Comparison of ENCODE assay signal across 8 cellular contexts in the genomic region with DNA sequence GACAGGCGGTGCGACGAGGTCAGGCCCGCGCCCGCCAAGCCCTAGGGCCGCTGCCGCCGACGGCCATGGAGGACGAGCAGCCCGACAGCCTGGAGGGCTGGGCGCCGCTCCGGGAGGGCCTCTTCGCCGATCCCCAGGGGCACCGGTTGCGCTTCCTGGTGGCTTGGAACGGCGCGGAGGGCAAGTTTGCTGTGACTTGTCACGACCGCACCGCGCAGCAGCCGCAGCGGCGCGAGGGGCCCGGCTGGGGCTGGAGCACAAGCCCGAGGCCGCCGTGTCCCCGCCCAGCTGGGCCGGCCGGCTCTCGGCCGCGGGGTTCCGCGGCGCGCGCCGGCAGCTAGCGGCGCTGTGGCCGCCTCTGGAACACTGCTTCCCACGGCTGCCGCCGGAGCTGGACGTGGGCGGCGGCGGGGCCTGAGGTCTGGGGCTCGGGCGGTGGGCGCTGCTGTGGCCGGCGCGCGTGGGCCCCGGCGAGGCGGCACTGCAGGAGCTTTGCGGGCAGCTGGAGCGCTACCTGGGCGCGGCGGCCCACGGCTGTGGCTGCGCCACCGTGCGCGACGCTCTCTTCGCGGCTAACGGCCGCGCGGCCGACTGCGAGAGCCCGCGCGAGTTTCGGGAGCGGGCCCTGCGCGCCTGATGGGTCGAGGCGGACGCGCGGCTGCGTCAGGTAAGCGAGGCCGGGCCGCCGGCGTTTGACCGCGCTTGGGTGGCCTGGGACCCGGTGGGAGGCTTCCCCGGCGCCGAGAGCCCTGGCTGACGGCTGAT.
DNase-seq lines count a peak whose midpoint lies in the region; ATAC-seq and TF ChIP-seq lines count a peak whose summit lies in the region.
"Not testable (repeated sequence)": the region's sequence is repeated elsewhere in the genome, so short reads cannot be mapped to it uniquely, and the experiment has no call there.

No MANE protein-coding gene starts in this region.

- TF ChIP-seq POLR2A in right lobe of liver (IDR thresholded peaks at IDR 0.05): peak; percentile 28
- not testable (repeated sequence) for TF ChIP-seq POLR2A in spleen (IDR thresholded peaks at IDR 0.05)

- peak overlapping the region; percentile 85 to 86 (median 85) for H3K27ac ChIP-seq in right lobe of liver
- peak overlapping the region; percentile 81 to 92 (median 88) for H3K27ac ChIP-seq in spleen

- H3K27me3 ChIP-seq in BE2C; right lobe of liver; spleen (replicated peaks in 1 of 7): not testable (repeated sequence)

- H3K4me1 Mint-ChIP-seq in endothelial cell (ENCODE audit: unreplicated experiment): peaks cover 16% of the 10 kb centered on the region

- DNase-seq in BE2C (peak; percentile 65), OCI-M1 (lab: John Stamatoyannopoulos, UW) (peak; percentile 37), endothelial cell (ENCODE audit: low spot score) (peak; percentile 50), right lobe of liver (peak; percentile 51 to 58 (median 54)), spleen (peak; percentile 86)
- DNase-seq in activated T-cell treated with anti-CD3 and anti-CD28 coated beads, Interleukin-2, amount 50 U/mL, for 48 hours: peak; percentile 44 to 60

- H3K27me3 Mint-ChIP-seq in endothelial cell (ENCODE audit: unreplicated experiment): not testable (repeated sequence)

- H3K4me1 ChIP-seq in BE2C, right lobe of liver: not testable (repeated sequence)
- peaks cover 0 to 19% (median 3%) of the 10 kb centered on the region in 6 donors for H3K4me1 ChIP-seq in spleen

- H3K36me3 Mint-ChIP-seq in endothelial cell (ENCODE audit: low read depth, unreplicated experiment): not testable (repeated sequence)

- H3K27ac Mint-ChIP-seq in endothelial cell (ENCODE audit: unreplicated experiment): not testable (repeated sequence)

- peak overlapping the region; percentile 89 for H3K4me3 Mint-ChIP-seq in endothelial cell (ENCODE audit: unreplicated experiment)

- H3K9me3 ChIP-seq in BE2C, right lobe of liver, spleen: not testable (repeated sequence)

- intact Hi-C loops in right lobe of liver (cut with DNase I); spleen (cut with DNase I; ENCODE audit: low total_unique reads): not testable (repeated sequence)

- ATAC-seq in GM19328 (IDR thresholded peaks at IDR 0.05; ENCODE audit: unreplicated experiment) (peak; percentile 61), HG03045 (IDR thresholded peaks at IDR 0.05; ENCODE audit: unreplicated experiment) (peak; percentile 79), right lobe of liver (peak; percentile 93 to 98 (median 97))

- H3K36me3 ChIP-seq in BE2C, right lobe of liver, spleen: not testable (repeated sequence)

- 0% methylated on average over 1 of the region's 110 CpGs for WGBS in right lobe of liver (ENCODE audit: insufficient coverage, low coverage, low lambda C conversion rate, missing lambda C conversion rate)
- WGBS in spleen, 5 donors: 0 to 2% (median 0%) methylated on average over 12 to 101 of the region's 110 CpGs

- not testable (repeated sequence) for H3K9me3 Mint-ChIP-seq in endothelial cell (ENCODE audit: unreplicated experiment)

- not testable (repeated sequence) for TF ChIP-seq CTCF in BE2C (IDR thresholded peaks at IDR 0.05; ENCODE audit: low read depth, low read length); endothelial cell (IDR thresholded peaks at IDR 0.05; ENCODE audit: unreplicated experiment); spleen (IDR thresholded peaks at IDR 0.05 in 8 of 11, conservative IDR thresholded peaks at IDR 0.05 in 3 of 11)
- peak in 1 of 4 donors; percentile 4 for TF ChIP-seq CTCF in right lobe of liver (IDR thresholded peaks at IDR 0.05)

- peak overlapping the region; percentile 56 for H3K4me3 ChIP-seq in BE2C (ENCODE audit: low read depth, low read length)
- peak overlapping the region; percentile 24 to 54 (median 47) for H3K4me3 ChIP-seq in right lobe of liver
- H3K4me3 ChIP-seq in spleen: peak overlapping the region; percentile 37 to 77 (median 51)

Comparison
In these comparisons a context has a peak if more than half of its experiments do, and no peak if none do; other contexts are left out.
1. Peak in every context shown above with its lines: DNase-seq, ATAC-seq, H3K4me3 ChIP-seq and H3K27ac ChIP-seq.